Comparison of ENCODE assay signal across 10 cellular contexts in genomic region chr18:13266208-13267100, GRCh38. TPM values are rescaled to one million over a fixed set of nuclear protein-coding genes. Genes with fewer than 3 reads are reported as not detected.
DNase-seq lines count a peak whose midpoint lies in the region; ATAC-seq, FAIRE-seq and TF ChIP-seq lines count a peak whose summit lies in the region.
"Had no signal": no experiment of that assay in that cellular context is flagged by ENCODE, and none has a peak within 500 bp of the region (broad histone marks: within the 10 kb centered on the region; RNA-seq: fewer than 3 reads in every experiment).

No MANE protein-coding gene starts in this region.

- H3K4me1 ChIP-seq in astrocyte (ENCODE audit: insufficient read depth, low read length), result peaks cover 23% of the 10 kb centered on the region

- no peak overlapping the region for H3K27ac ChIP-seq in astrocyte (ENCODE audit: low read depth, low read length)
- H3K27ac ChIP-seq: epithelial cell of prostate had no signal

- no peak overlapping the region for H3K4me3 ChIP-seq in astrocyte (ENCODE audit: insufficient read depth, low read depth, low read length)

- ATAC-seq in HG03025 (IDR thresholded peaks at IDR 0.05; ENCODE audit: low FRiP score, unreplicated experiment), result no peak
- ATAC-seq: Panc1 had no signal

- H3K36me3 Mint-ChIP-seq in activated CD4-positive, alpha-beta T cell treated with anti-CD3 and anti-CD28 coated beads, Interleukin-2, amount 10 ng/mL, durations not matched to agents 7 days and 5 days (ENCODE audit: low read depth), result peaks cover 2% of the 10 kb centered on the region
- peaks cover 7% of the 10 kb centered on the region for H3K36me3 Mint-ChIP-seq in astrocyte (ENCODE audit: low read depth, unreplicated experiment)
- no peaks in the 10 kb centered on the region for H3K36me3 Mint-ChIP-seq in stimulated activated naive CD8-positive, alpha-beta T cell treated with anti-CD3 and anti-CD28 coated beads, Interleukin-15, Interleukin-2, amounts not matched to agents 100 ng/mL and 50 ng/mL, for 24 hours (ENCODE audit: low read depth)

- no peaks in the 10 kb centered on the region for H3K9me3 Mint-ChIP-seq in activated CD4-positive, alpha-beta T cell treated with anti-CD3 and anti-CD28 coated beads, Interleukin-2, amount 10 ng/mL, durations not matched to agents 7 days and 5 days
- H3K9me3 Mint-ChIP-seq in astrocyte (ENCODE audit: unreplicated experiment), result no peaks in the 10 kb centered on the region
- H3K9me3 Mint-ChIP-seq in stimulated activated naive CD8-positive, alpha-beta T cell treated with anti-CD3 and anti-CD28 coated beads, Interleukin-15, Interleukin-2, amounts not matched to agents 100 ng/mL and 50 ng/mL, for 24 hours, result no peaks in the 10 kb centered on the region

- H3K27me3 Mint-ChIP-seq in activated CD4-positive, alpha-beta T cell treated with anti-CD3 and anti-CD28 coated beads, Interleukin-2, amount 10 ng/mL, durations not matched to agents 7 days and 5 days, result no peaks in the 10 kb centered on the region
- H3K27me3 Mint-ChIP-seq in astrocyte (ENCODE audit: low read depth, unreplicated experiment), result no peaks in the 10 kb centered on the region
- no peaks in the 10 kb centered on the region for H3K27me3 Mint-ChIP-seq in stimulated activated naive CD8-positive, alpha-beta T cell treated with anti-CD3 and anti-CD28 coated beads, Interleukin-15, Interleukin-2, amounts not matched to agents 100 ng/mL and 50 ng/mL, for 24 hours

- peak; percentile 28 for DNase-seq in activated CD4-positive, alpha-beta T cell treated with anti-CD3 and anti-CD28 coated beads, Interleukin-2, amount 10 ng/mL, durations not matched to agents 7 days and 5 days
- no peak for DNase-seq in astrocyte (ENCODE audit: low read depth)
- DNase-seq in mesenteric fat pad (ENCODE audit: low spot score), result peak; percentile 88
- DNase-seq in dermis blood vessel endothelial cell, result no peak
- DNase-seq in foreskin melanocyte, result no peak
- no peak for DNase-seq in HCEC 1CT

- CTCF ChIA-PET in activated CD4-positive, alpha-beta T cell treated with anti-CD3 and anti-CD28 coated beads, Interleukin-2, amount 10 ng/mL, durations not matched to agents 7 days and 5 days (lab: Charles Lee), result interaction anchor here (0.6 to 2.8 kb wide), 3 partner anchors 12 to 112 kb away, joined by 3 to 11 read pairs (median 3); no protein-coding TSS in a partner anchor

- no peaks in the 10 kb centered on the region for H3K27me3 ChIP-seq in astrocyte (ENCODE audit: insufficient read depth, low read length)

- peak overlapping the region; percentile 60 for H3K4me3 Mint-ChIP-seq in activated CD4-positive, alpha-beta T cell treated with anti-CD3 and anti-CD28 coated beads, Interleukin-2, amount 10 ng/mL, durations not matched to agents 7 days and 5 days
- peak overlapping the region; percentile 2 for H3K4me3 Mint-ChIP-seq in astrocyte (ENCODE audit: unreplicated experiment)
- peak overlapping the region; percentile 69 for H3K4me3 Mint-ChIP-seq in stimulated activated naive CD8-positive, alpha-beta T cell treated with anti-CD3 and anti-CD28 coated beads, Interleukin-15, Interleukin-2, amounts not matched to agents 100 ng/mL and 50 ng/mL, for 24 hours

- H3K4me1 Mint-ChIP-seq in activated CD4-positive, alpha-beta T cell treated with anti-CD3 and anti-CD28 coated beads, Interleukin-2, amount 10 ng/mL, durations not matched to agents 7 days and 5 days, result peaks cover 65% of the 10 kb centered on the region
- H3K4me1 Mint-ChIP-seq in astrocyte (ENCODE audit: low read depth, unreplicated experiment), result peaks cover 64% of the 10 kb centered on the region
- peaks cover 66% of the 10 kb centered on the region for H3K4me1 Mint-ChIP-seq in stimulated activated naive CD8-positive, alpha-beta T cell treated with anti-CD3 and anti-CD28 coated beads, Interleukin-15, Interleukin-2, amounts not matched to agents 100 ng/mL and 50 ng/mL, for 24 hours (ENCODE audit: low read depth)

- no peak for TF ChIP-seq CTCF in astrocyte (IDR thresholded peaks at IDR 0.05; ENCODE audit: insufficient read depth, low read depth, low read length)

- H3K79me2 ChIP-seq in astrocyte (ENCODE audit: insufficient read depth, low read length), result peaks cover 2% of the 10 kb centered on the region

- peaks cover 5% of the 10 kb centered on the region for H4K20me1 ChIP-seq in astrocyte (ENCODE audit: insufficient read depth, low read length)

- no peak overlapping the region for H2AFZ ChIP-seq in astrocyte (ENCODE audit: low read depth, low read length)

- H3K27ac Mint-ChIP-seq in activated CD4-positive, alpha-beta T cell treated with anti-CD3 and anti-CD28 coated beads, Interleukin-2, amount 10 ng/mL, durations not matched to agents 7 days and 5 days, result peak overlapping the region; percentile 88
- H3K27ac Mint-ChIP-seq in astrocyte (ENCODE audit: unreplicated experiment), result peak overlapping the region; percentile 44
- H3K27ac Mint-ChIP-seq in stimulated activated naive CD8-positive, alpha-beta T cell treated with anti-CD3 and anti-CD28 coated beads, Interleukin-15, Interleukin-2, amounts not matched to agents 100 ng/mL and 50 ng/mL, for 24 hours, result peak overlapping the region; percentile 93

- H3K9ac ChIP-seq in astrocyte (ENCODE audit: low read length), result no peak overlapping the region

- POLR2A ChIA-PET in activated CD4-positive, alpha-beta T cell treated with anti-CD3 and anti-CD28 coated beads, Interleukin-2, amount 10 ng/mL, durations not matched to agents 7 days and 5 days (lab: Charles Lee), result interaction anchor here (0.6 kb wide), 1 partner anchor 461 kb away, joined by 3 read pairs; no protein-coding TSS in a partner anchor

- FAIRE-seq in astrocyte (lab: Jason Lieb, UNC), result no peak

- no peak overlapping the region for H3K4me2 ChIP-seq in astrocyte (ENCODE audit: low read length)

- H3K36me3 ChIP-seq in astrocyte (ENCODE audit: insufficient read depth, low read length), result no peaks in the 10 kb centered on the region

- H3K9me3 ChIP-seq in astrocyte (ENCODE audit: insufficient read depth, low read depth, low read length), result no peaks in the 10 kb centered on the region

RNA-seq across cellular contexts. Expression of gene LDLRAD4, which starts 47.9 kb away (rescaled TPM):
- 10 to 100 TPM; 23.8 to 28.6 TPM for total RNA-seq in activated CD4-positive, alpha-beta T cell treated with anti-CD3 and anti-CD28 coated beads, Interleukin-2, amount 10 ng/mL, durations not matched to agents 7 days and 5 days
- total RNA-seq in astrocyte, result 26.0 and 40.1 TPM in 2 replicates
- 39.6 TPM for total RNA-seq in mesenteric fat pad
- 15.9 and 20.1 TPM in 2 replicates for total RNA-seq in dermis blood vessel endothelial cell

Comparison
In these comparisons a context has a peak if more than half of its experiments do, and no peak if none do; other contexts are left out.
1. DNase-seq: peak in activated CD4-positive, alpha-beta T cell treated with anti-CD3 and anti-CD28 coated beads, Interleukin-2, amount 10 ng/mL, durations not matched to agents 7 days and 5 days (single experiment) and mesenteric fat pad (single experiment); none in astrocyte (single experiment), dermis blood vessel endothelial cell (single experiment), foreskin melanocyte (single experiment) and HCEC 1CT (single experiment).
2. H3K4me3 Mint-ChIP-seq: peak in every context shown above with its lines; median percentile 69 in stimulated activated naive CD8-positive, alpha-beta T cell treated with anti-CD3 and anti-CD28 coated beads, Interleukin-15, Interleukin-2, amounts not matched to agents 100 ng/mL and 50 ng/mL, for 24 hours; 60 in activated CD4-positive, alpha-beta T cell treated with anti-CD3 and anti-CD28 coated beads, Interleukin-2, amount 10 ng/mL, durations not matched to agents 7 days and 5 days; 2 in astrocyte.
3. Peak in every context shown above with its lines, with median percentiles within 50 percentile points of each other: H3K27ac Mint-ChIP-seq.